In genomic region chr20:53389516-53389915, GRCh38 we compare ENCODE assay signal across 27 cellular contexts.
"Had no signal": no experiment of that assay in that cellular context is flagged by ENCODE, and none has a peak within 500 bp of the region (broad histone marks: within the 10 kb centered on the region; RNA-seq: fewer than 3 reads in every experiment).

No MANE protein-coding gene starts in this region.

- H3K27me3 Mint-ChIP-seq: activated CD4-positive, alpha-beta T cell treated with anti-CD3 and anti-CD28 coated beads, Interleukin-2, amount 10 ng/mL, durations not matched to agents 24 days and 14 days; activated naive CD8-positive, alpha-beta T cell treated with anti-CD3 and anti-CD28 coated beads for 36 hours; activated T-cell treated with anti-CD3 and anti-CD28 coated beads, Interleukin-2, amount 50 U/mL, for 24 hours had no signal

- H3K9me3 Mint-ChIP-seq: activated B cell treated with CpG ODN at 0.5 μM for 24 hours; activated CD4-positive, alpha-beta T cell treated with anti-CD3 and anti-CD28 coated beads, Interleukin-2, amount 10 ng/mL, durations not matched to agents 24 days and 14 days; activated naive CD8-positive, alpha-beta T cell treated with anti-CD3 and anti-CD28 coated beads for 36 hours; activated T-cell treated with anti-CD3 and anti-CD28 coated beads, Interleukin-2, amount 50 U/mL, for 24 hours; activated T-helper 1 cell treated with anti-CD3 and anti-CD28 coated beads, Interleukin-12 subunit alpha, Interleukin-12 subunit beta, Interleukin-2, Interleukin-4 antibody, amounts not matched to agents 30 ng/mL and 10 ng/mL and 1 ng/mL, durations not matched to agents 14 hours and 24 hours and 36 hours had no signal

- H3K27ac Mint-ChIP-seq: activated B cell treated with CpG ODN at 0.5 μM for 24 hours; activated CD4-positive, alpha-beta T cell treated with anti-CD3 and anti-CD28 coated beads, Interleukin-2, amount 10 ng/mL, durations not matched to agents 24 days and 14 days; activated CD8-positive, alpha-beta memory T cell treated with anti-CD3 and anti-CD28 coated beads, Interleukin-2, amount 10 ng/mL, durations not matched to agents 7 days and 5 days; activated naive CD8-positive, alpha-beta T cell treated with anti-CD3 and anti-CD28 coated beads for 36 hours; activated T-cell treated with anti-CD3 and anti-CD28 coated beads, Interleukin-2, amount 50 U/mL, for 24 hours; activated T-helper 1 cell treated with anti-CD3 and anti-CD28 coated beads, Interleukin-12 subunit alpha, Interleukin-12 subunit beta, Interleukin-2, Interleukin-4 antibody, amounts not matched to agents 30 ng/mL and 10 ng/mL and 1 ng/mL, durations not matched to agents 14 hours and 24 hours and 36 hours had no signal

- H3K4me1 ChIP-seq: adrenal gland, Peyer's patch, SJCRH30 had no signal

- H3K36me3 Mint-ChIP-seq: activated CD8-positive, alpha-beta memory T cell treated with anti-CD3 and anti-CD28 coated beads, Interleukin-2, amount 10 ng/mL, durations not matched to agents 7 days and 5 days; activated naive CD8-positive, alpha-beta T cell treated with anti-CD3 and anti-CD28 coated beads for 36 hours had no signal

- H3K36me3 ChIP-seq: adrenal gland, Peyer's patch, SJCRH30 had no signal

- H3K4me3 ChIP-seq: adrenal gland, Peyer's patch, SJCRH30 had no signal

- ATAC-seq: activated CD8-positive, alpha-beta memory T cell treated with anti-CD3 and anti-CD28 coated beads, Interleukin-2, amount 10 ng/mL, durations not matched to agents 7 days and 5 days had no signal

- DNase-seq: activated B cell treated with CpG ODN at 0.5 μM for 24 hours; activated CD4-positive, alpha-beta T cell treated with anti-CD3 and anti-CD28 coated beads for 1 hour; activated CD4-positive, alpha-beta T cell treated with anti-CD3 and anti-CD28 coated beads, Interleukin-2, amount 10 ng/mL, durations not matched to agents 24 days and 14 days; activated CD4-positive, alpha-beta T cell treated with anti-CD3 and anti-CD28 coated beads, Interleukin-2, amount 50 U/mL, for 48 hours; activated CD8-positive, alpha-beta memory T cell treated with anti-CD3 and anti-CD28 coated beads, Interleukin-2, amount 10 ng/mL, durations not matched to agents 7 days and 5 days; activated effector memory CD4-positive, alpha-beta T cell treated with Interleukin-2 at 50 U/mL for 16 hours; activated naive CD4-positive, alpha-beta T cell; activated naive CD8-positive, alpha-beta T cell treated with anti-CD3 and anti-CD28 coated beads for 36 hours; activated T-cell treated with anti-CD3 and anti-CD28 coated beads, Interleukin-2, amount 50 U/mL, for 24 hours; adrenal gland; anterior cingulate cortex; cerebellar nuclear complex; Kasumi-1; NCI-H1048; NCI-H146; NCI-H1930; NCI-H2171; NCI-H2227 treated with DMSO at 0.1 percent for 48 hours; NCI-H526 treated with DMSO at 0.1 percent for 48 hours; NCI-H82; Peyer's patch; Right ventricle myocardium superior; SJCRH30; SK-N-SH; T-helper 9 cell had no signal

- H3K27ac ChIP-seq: adrenal gland, Peyer's patch, RWPE1, SJCRH30 had no signal

- H3K9me3 ChIP-seq: adrenal gland, Peyer's patch, SK-N-SH had no signal

- H3K4me3 Mint-ChIP-seq: activated B cell treated with CpG ODN at 0.5 μM for 24 hours; activated CD4-positive, alpha-beta T cell treated with anti-CD3 and anti-CD28 coated beads, Interleukin-2, amount 10 ng/mL, durations not matched to agents 24 days and 14 days; activated CD8-positive, alpha-beta memory T cell treated with anti-CD3 and anti-CD28 coated beads, Interleukin-2, amount 10 ng/mL, durations not matched to agents 7 days and 5 days; activated naive CD8-positive, alpha-beta T cell treated with anti-CD3 and anti-CD28 coated beads for 36 hours; activated T-cell treated with anti-CD3 and anti-CD28 coated beads, Interleukin-2, amount 50 U/mL, for 24 hours; activated T-helper 1 cell treated with anti-CD3 and anti-CD28 coated beads, Interleukin-12 subunit alpha, Interleukin-12 subunit beta, Interleukin-2, Interleukin-4 antibody, amounts not matched to agents 30 ng/mL and 10 ng/mL and 1 ng/mL, durations not matched to agents 14 hours and 24 hours and 36 hours had no signal

- H3K4me1 Mint-ChIP-seq: activated B cell treated with CpG ODN at 0.5 μM for 24 hours had no signal

- H3K27me3 ChIP-seq: adrenal gland, Peyer's patch had no signal
